In the genomic region with DNA sequence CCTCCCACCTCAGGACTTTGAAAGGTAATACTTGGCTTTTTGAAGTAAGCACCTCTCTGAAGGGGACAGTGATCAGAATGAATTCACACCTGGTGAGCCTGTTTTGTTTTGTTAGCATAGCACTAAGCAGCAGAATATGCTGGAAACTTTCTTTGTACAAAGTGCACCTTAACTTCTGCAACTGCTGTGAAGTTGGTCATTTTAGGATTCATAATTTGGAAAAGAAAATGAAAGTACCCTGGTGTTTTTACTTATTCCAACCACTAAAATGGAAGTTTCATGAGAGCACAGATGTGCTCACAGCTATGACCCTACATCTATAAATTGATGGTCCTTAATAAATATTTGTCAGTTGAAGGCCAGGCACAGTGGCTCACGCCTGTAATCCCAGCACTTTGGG, we compare ENCODE assay signal across 20 cellular contexts. TPM values are rescaled to one million over a fixed set of nuclear protein-coding genes. Genes with fewer than 3 reads are reported as not detected.
DNase-seq lines count a peak whose midpoint lies in the region; ATAC-seq and TF ChIP-seq lines count a peak whose summit lies in the region.
"Had no signal": no experiment of that assay in that cellular context is flagged by ENCODE, and none has a peak within 500 bp of the region (broad histone marks: within the 10 kb centered on the region; RNA-seq: fewer than 3 reads in every experiment).

No MANE protein-coding gene starts in this region.

- DNase-seq in GM12865 (ENCODE audit: low read depth) (peak; percentile 41), BE2C (no peak), GM19238 (ENCODE audit: insufficient read length, low spot score) (no peak), DMS79 treated with DMSO at 0.1 percent for 48 hours (lab: John Stamatoyannopoulos, UW) (no peak), putamen (ENCODE audit: low spot score) (no peak)
- DNase-seq: ACHN; activated effector memory CD4-positive, alpha-beta T cell treated with anti-CD3 and anti-CD28 coated beads, Interleukin-2, amount 50 U/mL, for 16 hours; aorta; CD4-positive, alpha-beta memory T cell; left colon; midbrain; NCI-H146; NCI-H446; SHP77; stimulated activated CD4-positive, alpha-beta T cell treated with anti-CD3 and anti-CD28 coated beads, Interleukin-15, amount 100 ng/mL, for 24 hours; T-helper 2 cell had no signal

- ATAC-seq in GM19023 (IDR thresholded peaks at IDR 0.05; ENCODE audit: unreplicated experiment) (peak; percentile 76), HG02610 (IDR thresholded peaks at IDR 0.05; ENCODE audit: unreplicated experiment) (peak; percentile 61), HG03342 (IDR thresholded peaks at IDR 0.05; ENCODE audit: unreplicated experiment) (peak; percentile 81)
- ATAC-seq: WTC11 had no signal

- H3K4me1 ChIP-seq in BE2C, result no peaks in the 10 kb centered on the region

- H3K36me3 ChIP-seq in BE2C, result no peaks in the 10 kb centered on the region

- H3K27me3 ChIP-seq in BE2C, result no peaks in the 10 kb centered on the region

- TF ChIP-seq CTCF in GM12865 (IDR thresholded peaks at IDR 0.05; ENCODE audit: insufficient read depth, low read depth, low read length, missing control alignments), result no peak
- no peak for TF ChIP-seq CTCF in BE2C (IDR thresholded peaks at IDR 0.05; ENCODE audit: low read depth, low read length)

- H3K4me3 ChIP-seq in GM12865 (ENCODE audit: low read depth, low read length) (no peak overlapping the region), BE2C (ENCODE audit: low read depth, low read length) (no peak overlapping the region)

- no peaks in the 10 kb centered on the region for H3K9me3 ChIP-seq in BE2C

RNA-seq across cellular contexts. Expression of a gene that starts 42.3 kb away (rescaled TPM):
- polyA plus RNA-seq in BE2C (2012; ENCODE audit: insufficient read depth, insufficient read length, low read depth), result 6.3 TPM
